In genomic region chr2:46451131-46451711, GRCh38 we compare ENCODE assay signal across 1 cellular context.
TF ChIP-seq lines count a peak whose summit lies in the region.

No MANE protein-coding gene starts in this region.

TF ChIP-seq in K562, 482 proteins besides CTCF, POLR2A, EP300 and RAD21:
- TF ChIP-seq, protein P1, sequence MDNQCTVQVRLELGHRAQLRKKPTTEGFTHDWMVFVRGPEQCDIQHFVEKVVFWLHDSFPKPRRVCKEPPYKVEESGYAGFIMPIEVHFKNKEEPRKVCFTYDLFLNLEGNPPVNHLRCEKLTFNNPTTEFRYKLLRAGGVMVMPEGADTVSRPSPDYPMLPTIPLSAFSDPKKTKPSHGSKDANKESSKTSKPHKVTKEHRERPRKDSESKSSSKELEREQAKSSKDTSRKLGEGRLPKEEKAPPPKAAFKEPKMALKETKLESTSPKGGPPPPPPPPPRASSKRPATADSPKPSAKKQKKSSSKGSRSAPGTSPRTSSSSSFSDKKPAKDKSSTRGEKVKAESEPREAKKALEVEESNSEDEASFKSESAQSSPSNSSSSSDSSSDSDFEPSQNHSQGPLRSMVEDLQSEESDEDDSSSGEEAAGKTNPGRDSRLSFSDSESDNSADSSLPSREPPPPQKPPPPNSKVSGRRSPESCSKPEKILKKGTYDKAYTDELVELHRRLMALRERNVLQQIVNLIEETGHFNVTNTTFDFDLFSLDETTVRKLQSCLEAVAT (IDR thresholded peaks at IDR 0.05) = no peak
- no peak for TF ChIP-seq ARID1B (IDR thresholded peaks at IDR 0.05)
- TF ChIP-seq ZNF408 (CRISPR knock-in tag; IDR thresholded peaks at IDR 0.05; ENCODE audit: low read depth) = no peak
- no peak for TF ChIP-seq GABPB1 (CRISPR knock-in tag; IDR thresholded peaks at IDR 0.05)
- TF ChIP-seq ESRRB (CRISPR knock-in tag; IDR thresholded peaks at IDR 0.05; ENCODE audit: borderline replicate concordance) = no peak
- TF ChIP-seq KHSRP (IDR thresholded peaks at IDR 0.05) = no peak
- no peak for TF ChIP-seq BDP1 (IDR thresholded peaks at IDR 0.05; ENCODE audit: insufficient read depth, insufficient read length)
- TF ChIP-seq SRF (CRISPR knock-in tag; IDR thresholded peaks at IDR 0.05) = no peak
